In genomic region chr16:26596033-26596432, GRCh38 we compare ENCODE assay signal across 7 cellular contexts.
DNase-seq lines count a peak whose midpoint lies in the region; ATAC-seq, FAIRE-seq and TF ChIP-seq lines count a peak whose summit lies in the region.
"Not testable (repeated sequence)": the region's sequence is repeated elsewhere in the genome, so short reads cannot be mapped to it uniquely, and the experiment has no call there.

No MANE protein-coding gene starts in this region.

- WGBS in K562 (ENCODE audit: insufficient coverage, low coverage, missing lambda C conversion rate) = 5% methylated on average over 5 of the region's 5 CpGs
- whole genome bisulfite sequencing in right lobe of liver (ENCODE audit: insufficient coverage, low coverage, low lambda C conversion rate, missing lambda C conversion rate) = 33% methylated on average over 5 of the region's 5 CpGs

- H3K36me3 ChIP-seq in HEK293 (ENCODE audit: control insufficient read depth in 2 of 2, insufficient read depth in 1 of 2, low read length in 2 of 2); K562 (ENCODE audit: control insufficient read depth, insufficient read depth, low read length); right lobe of liver: not testable (repeated sequence)

- H3K27ac ChIP-seq in HEK293 (ENCODE audit: extremely low read depth, low read depth, low read length); K562 (ENCODE audit: extremely low read depth, low read depth, low read length); right lobe of liver: not testable (repeated sequence)

- in situ Hi-C loops in K562 (cut with MboI) = not testable (repeated sequence)

- not testable (repeated sequence) for DNase-seq in T-helper 2 cell treated with Interferon-gamma antibody and Interleukin-4, amounts not matched to agents 5 μg/mL and 100 μg/mL, for 36 hours (ENCODE audit: low spot score); activated CD4-positive, alpha-beta T cell treated with anti-CD3 and anti-CD28 coated beads, Interleukin-2, amount 10 ng/mL, durations not matched to agents 7 days and 5 days; activated CD8-positive, alpha-beta memory T cell treated with anti-CD3 and anti-CD28 coated beads, Interleukin-2, amount 10 ng/mL, durations not matched to agents 7 days and 5 days; activated T-helper 2 cell treated with anti-CD3 and anti-CD28 coated beads, Interferon-gamma antibody, Interleukin-2, Interleukin-4, amounts not matched to agents 10 μg/mL and 5 μg/mL and 100 μg/mL, durations not matched to agents 14 hours and 24 hours and 36 hours (ENCODE audit: low spot score); K562 (ENCODE audit: extremely low read depth in 1 of 4, low spot score in 3 of 4)
- DNase-seq in right lobe of liver = peak in 1 of 3 donors; percentile 22

- TF ChIP-seq EP300 in K562 (IDR thresholded peaks at IDR 0.05; ENCODE audit: low read length) = not testable (repeated sequence)

- not testable (repeated sequence) for H3K27me3 Mint-ChIP-seq in T-helper 2 cell treated with Interferon-gamma antibody and Interleukin-4, amounts not matched to agents 5 μg/mL and 100 μg/mL, for 36 hours (ENCODE audit: low read depth); activated CD4-positive, alpha-beta T cell treated with anti-CD3 and anti-CD28 coated beads, Interleukin-2, amount 10 ng/mL, durations not matched to agents 7 days and 5 days; activated T-helper 2 cell treated with anti-CD3 and anti-CD28 coated beads, Interferon-gamma antibody, Interleukin-2, Interleukin-4, amounts not matched to agents 10 μg/mL and 5 μg/mL and 100 μg/mL, durations not matched to agents 14 hours and 24 hours and 36 hours (ENCODE audit: low read depth)
- H3K27me3 Mint-ChIP-seq in activated CD8-positive, alpha-beta memory T cell treated with anti-CD3 and anti-CD28 coated beads, Interleukin-2, amount 10 ng/mL, durations not matched to agents 7 days and 5 days = peaks cover 11% of the 10 kb centered on the region

- not testable (repeated sequence) for H2AFZ ChIP-seq in K562 (ENCODE audit: low read depth, low read length)

- POLR2A ChIA-PET in HEK293 (lab: Yijun Ruan, JAX); activated CD4-positive, alpha-beta T cell treated with anti-CD3 and anti-CD28 coated beads, Interleukin-2, amount 10 ng/mL, durations not matched to agents 7 days and 5 days (lab: Charles Lee); K562 (lab: Yijun Ruan, JAX): not testable (repeated sequence)

- H3K4me2 ChIP-seq in K562 (ENCODE audit: insufficient read depth, low read length) = not testable (repeated sequence)

- peaks cover 16% of the 10 kb centered on the region for H3K9me3 Mint-ChIP-seq in T-helper 2 cell treated with Interferon-gamma antibody and Interleukin-4, amounts not matched to agents 5 μg/mL and 100 μg/mL, for 36 hours
- H3K9me3 Mint-ChIP-seq in activated CD4-positive, alpha-beta T cell treated with anti-CD3 and anti-CD28 coated beads, Interleukin-2, amount 10 ng/mL, durations not matched to agents 7 days and 5 days = peaks cover 13% of the 10 kb centered on the region
- peaks cover 16% of the 10 kb centered on the region for H3K9me3 Mint-ChIP-seq in activated CD8-positive, alpha-beta memory T cell treated with anti-CD3 and anti-CD28 coated beads, Interleukin-2, amount 10 ng/mL, durations not matched to agents 7 days and 5 days (ENCODE audit: low read depth)
- not testable (repeated sequence) for H3K9me3 Mint-ChIP-seq in activated T-helper 2 cell treated with anti-CD3 and anti-CD28 coated beads, Interferon-gamma antibody, Interleukin-2, Interleukin-4, amounts not matched to agents 10 μg/mL and 5 μg/mL and 100 μg/mL, durations not matched to agents 14 hours and 24 hours and 36 hours

- ATAC-seq in activated CD8-positive, alpha-beta memory T cell treated with anti-CD3 and anti-CD28 coated beads, Interleukin-2, amount 10 ng/mL, durations not matched to agents 7 days and 5 days; K562: not testable (repeated sequence)
- peak; percentile 21 to 72 (median 48) for ATAC-seq in right lobe of liver

- H3K27ac Mint-ChIP-seq in T-helper 2 cell treated with Interferon-gamma antibody and Interleukin-4, amounts not matched to agents 5 μg/mL and 100 μg/mL, for 36 hours = peak overlapping the region; percentile 66
- peak overlapping the region; percentile 31 for H3K27ac Mint-ChIP-seq in activated CD4-positive, alpha-beta T cell treated with anti-CD3 and anti-CD28 coated beads, Interleukin-2, amount 10 ng/mL, durations not matched to agents 7 days and 5 days
- peak overlapping the region; percentile 65 for H3K27ac Mint-ChIP-seq in activated CD8-positive, alpha-beta memory T cell treated with anti-CD3 and anti-CD28 coated beads, Interleukin-2, amount 10 ng/mL, durations not matched to agents 7 days and 5 days
- peak overlapping the region; percentile 72 for H3K27ac Mint-ChIP-seq in activated T-helper 2 cell treated with anti-CD3 and anti-CD28 coated beads, Interferon-gamma antibody, Interleukin-2, Interleukin-4, amounts not matched to agents 10 μg/mL and 5 μg/mL and 100 μg/mL, durations not matched to agents 14 hours and 24 hours and 36 hours

- BruUV-seq in K562 (replicated peaks; lab: Mats Ljungman, UMichigan) = not testable (repeated sequence)

- peak overlapping the region; percentile 5 for H3K4me3 Mint-ChIP-seq in T-helper 2 cell treated with Interferon-gamma antibody and Interleukin-4, amounts not matched to agents 5 μg/mL and 100 μg/mL, for 36 hours
- H3K4me3 Mint-ChIP-seq in activated CD4-positive, alpha-beta T cell treated with anti-CD3 and anti-CD28 coated beads, Interleukin-2, amount 10 ng/mL, durations not matched to agents 7 days and 5 days; activated CD8-positive, alpha-beta memory T cell treated with anti-CD3 and anti-CD28 coated beads, Interleukin-2, amount 10 ng/mL, durations not matched to agents 7 days and 5 days; activated T-helper 2 cell treated with anti-CD3 and anti-CD28 coated beads, Interferon-gamma antibody, Interleukin-2, Interleukin-4, amounts not matched to agents 10 μg/mL and 5 μg/mL and 100 μg/mL, durations not matched to agents 14 hours and 24 hours and 36 hours (ENCODE audit: low read depth): not testable (repeated sequence)

- TF ChIP-seq CTCF in HEK293 (tag by site-specific recombination; IDR thresholded peaks at IDR 0.05); K562 (IDR thresholded peaks at IDR 0.05 in 2 of 3, conservative IDR thresholded peaks at IDR 0.05 in 1 of 3; ENCODE audit: insufficient read depth in 2 of 3, low read depth in 1 of 3, low read length in 3 of 3); right lobe of liver (IDR thresholded peaks at IDR 0.05): not testable (repeated sequence)

- H3K36me3 Mint-ChIP-seq in T-helper 2 cell treated with Interferon-gamma antibody and Interleukin-4, amounts not matched to agents 5 μg/mL and 100 μg/mL, for 36 hours (ENCODE audit: low read depth) = not testable (repeated sequence)
- peaks cover 23% of the 10 kb centered on the region for H3K36me3 Mint-ChIP-seq in activated CD4-positive, alpha-beta T cell treated with anti-CD3 and anti-CD28 coated beads, Interleukin-2, amount 10 ng/mL, durations not matched to agents 7 days and 5 days (ENCODE audit: low read depth)
- peaks cover 31% of the 10 kb centered on the region for H3K36me3 Mint-ChIP-seq in activated CD8-positive, alpha-beta memory T cell treated with anti-CD3 and anti-CD28 coated beads, Interleukin-2, amount 10 ng/mL, durations not matched to agents 7 days and 5 days
- peaks cover 17% of the 10 kb centered on the region for H3K36me3 Mint-ChIP-seq in activated T-helper 2 cell treated with anti-CD3 and anti-CD28 coated beads, Interferon-gamma antibody, Interleukin-2, Interleukin-4, amounts not matched to agents 10 μg/mL and 5 μg/mL and 100 μg/mL, durations not matched to agents 14 hours and 24 hours and 36 hours (ENCODE audit: low read depth)

- CTCF ChIA-PET in HEK293 (lab: Yijun Ruan, JAX); activated CD4-positive, alpha-beta T cell treated with anti-CD3 and anti-CD28 coated beads, Interleukin-2, amount 10 ng/mL, durations not matched to agents 7 days and 5 days (lab: Charles Lee); activated CD8-positive, alpha-beta memory T cell treated with anti-CD3 and anti-CD28 coated beads, Interleukin-2, amount 10 ng/mL, durations not matched to agents 7 days and 5 days (lab: Charles Lee); K562 (lab: Yijun Ruan, JAX; ENCODE audit: low intra/inter-chr PET ratio): not testable (repeated sequence)

- not testable (repeated sequence) for H3K4me1 ChIP-seq in HEK293 (ENCODE audit: control insufficient read depth, insufficient read depth, low read length); K562 (replicated peaks in 1 of 2; ENCODE audit: control insufficient read depth in 2 of 2, insufficient read depth in 2 of 2, low read length in 2 of 2); right lobe of liver

- not testable (repeated sequence) for FAIRE-seq in K562 (lab: Jason Lieb, UNC)

- H3K27me3 ChIP-seq in K562 (ENCODE audit: control insufficient read depth in 2 of 2, insufficient read depth in 2 of 2, low read length in 2 of 2); right lobe of liver: not testable (repeated sequence)

- TF ChIP-seq POLR2A in K562 (conservative IDR thresholded peaks at IDR 0.05); right lobe of liver (IDR thresholded peaks at IDR 0.05): not testable (repeated sequence)

- not testable (repeated sequence) for H3K9me3 ChIP-seq in HEK293 (ENCODE audit: control insufficient read depth, insufficient read depth, low read depth, low read length); K562 (replicated peaks; ENCODE audit: control insufficient read depth, insufficient read depth, low read depth, low read length); right lobe of liver

- H3K9ac ChIP-seq in K562 (ENCODE audit: insufficient read depth in 1 of 2, low read depth in 2 of 2, low read length in 2 of 2) = not testable (repeated sequence)

- not testable (repeated sequence) for H3K79me2 ChIP-seq in K562 (ENCODE audit: control insufficient read depth, insufficient read depth, low read length)

- intact Hi-C loops in activated T-helper 2 cell treated with anti-CD3 and anti-CD28 coated beads, Interferon-gamma antibody, Interleukin-2, Interleukin-4, amounts not matched to agents 10 μg/mL and 5 μg/mL and 100 μg/mL, durations not matched to agents 14 hours and 24 hours and 36 hours (cut with micrococcal nuclease) = loop anchor here (10.0 kb wide), 3 partner anchors 579 to 769 kb away; no protein-coding TSS in a partner anchor
- intact Hi-C loops in K562 (cut with micrococcal nuclease); right lobe of liver (cut with DNase I): not testable (repeated sequence)

- H3K4me3 ChIP-seq in HEK293 (ENCODE audit: low read depth, low read length); K562; right lobe of liver: not testable (repeated sequence)

- not testable (repeated sequence) for TF ChIP-seq RAD21 in K562 (CRISPR knock-in tag; conservative IDR thresholded peaks at IDR 0.05 in 1 of 2, IDR thresholded peaks at IDR 0.05 in 1 of 2)

- peaks cover 59% of the 10 kb centered on the region for H3K4me1 Mint-ChIP-seq in T-helper 2 cell treated with Interferon-gamma antibody and Interleukin-4, amounts not matched to agents 5 μg/mL and 100 μg/mL, for 36 hours (ENCODE audit: low read depth)
- peaks cover 68% of the 10 kb centered on the region for H3K4me1 Mint-ChIP-seq in activated CD4-positive, alpha-beta T cell treated with anti-CD3 and anti-CD28 coated beads, Interleukin-2, amount 10 ng/mL, durations not matched to agents 7 days and 5 days
- H3K4me1 Mint-ChIP-seq in activated CD8-positive, alpha-beta memory T cell treated with anti-CD3 and anti-CD28 coated beads, Interleukin-2, amount 10 ng/mL, durations not matched to agents 7 days and 5 days = peaks cover 61% of the 10 kb centered on the region
- peaks cover 66% of the 10 kb centered on the region for H3K4me1 Mint-ChIP-seq in activated T-helper 2 cell treated with anti-CD3 and anti-CD28 coated beads, Interferon-gamma antibody, Interleukin-2, Interleukin-4, amounts not matched to agents 10 μg/mL and 5 μg/mL and 100 μg/mL, durations not matched to agents 14 hours and 24 hours and 36 hours (ENCODE audit: low read depth)

- not testable (repeated sequence) for H4K20me1 ChIP-seq in K562 (replicated peaks; ENCODE audit: control insufficient read depth, insufficient read depth, low read length)

- not testable (repeated sequence) for H3K9me1 ChIP-seq in K562 (ENCODE audit: control insufficient read depth, insufficient read depth, low read length)
